ENCODE assay signal across 21 cellular contexts in the genomic region with DNA sequence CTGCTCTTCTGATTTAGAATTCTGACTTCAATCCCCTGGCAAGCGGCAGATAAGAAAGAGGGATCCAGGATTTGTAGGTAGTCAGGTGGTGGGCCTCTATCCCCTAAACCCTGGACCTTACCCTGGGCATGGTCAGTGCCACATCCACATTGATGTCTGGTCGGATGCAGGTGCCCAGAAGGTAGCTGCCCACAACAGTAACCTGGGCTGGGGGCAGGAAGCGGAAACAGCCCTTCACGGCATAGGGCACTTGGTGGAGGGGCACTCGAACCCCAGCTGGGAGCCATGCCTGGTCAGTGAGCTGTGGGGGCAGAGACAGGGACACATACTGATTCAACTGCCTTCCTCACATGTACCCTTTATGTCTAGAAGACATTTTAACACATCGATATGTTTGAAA. TPM values are rescaled to one million over a fixed set of nuclear protein-coding genes. Genes with fewer than 3 reads are reported as not detected.
A peak's percentile ranks its signal among the peaks of the same experiment; 100 is the strongest.
DNase-seq lines count a peak whose midpoint lies in the region; ATAC-seq and TF ChIP-seq lines count a peak whose summit lies in the region.
"Had no signal": no experiment of that assay in that cellular context is flagged by ENCODE, and none has a peak within 500 bp of the region (broad histone marks: within the 10 kb centered on the region; RNA-seq: fewer than 3 reads in every experiment).

No MANE protein-coding gene starts in this region.

- peaks cover 25% of the 10 kb centered on the region for H3K4me1 ChIP-seq in upper lobe of right lung

- H3K27ac Mint-ChIP-seq in central memory CD8-positive, alpha-beta T cell (ENCODE audit: low read depth) = no peak overlapping the region
- H3K27ac Mint-ChIP-seq in neural crest cell (ENCODE audit: unreplicated experiment) = no peak overlapping the region
- H3K27ac Mint-ChIP-seq: H9 had no signal

- H3K27ac ChIP-seq in upper lobe of right lung = no peak overlapping the region
- H3K27ac ChIP-seq: C4-2B had no signal

- ATAC-seq in Right ventricle myocardium inferior (no peak), upper lobe of right lung (no peak), GM18909 (IDR thresholded peaks at IDR 0.05; ENCODE audit: poor library complexity, unreplicated experiment) (no peak)
- no peak for ATAC-seq in central memory CD8-positive, alpha-beta T cell (replicated peaks; ENCODE audit: extremely low read depth, poor library complexity, severe bottlenecking)
- ATAC-seq: HepG2 had no signal

- H3K4me3 ChIP-seq in upper lobe of right lung = no peak overlapping the region

- H3K27me3 ChIP-seq in upper lobe of right lung = no peaks in the 10 kb centered on the region

- intact Hi-C loops in cardiac septum (cut with DNase I) = loop anchor here (5.0 to 10.0 kb wide), 2 partner anchors 93 to 185 kb away; no protein-coding TSS in a partner anchor
- intact Hi-C loops in Right ventricle myocardium inferior (cut with DNase I) = loop anchor here (5.0 kb wide), 4 partner anchors 53 to 918 kb away; a partner anchor contains a TSS
- intact Hi-C loops in upper lobe of right lung (cut with DNase I) = no loop called here

- no peaks in the 10 kb centered on the region for H3K27me3 Mint-ChIP-seq in central memory CD8-positive, alpha-beta T cell
- H3K27me3 Mint-ChIP-seq in neural crest cell (ENCODE audit: low read depth) = no peaks in the 10 kb centered on the region

- peak overlapping the region; percentile 6 for H3K4me3 Mint-ChIP-seq in central memory CD8-positive, alpha-beta T cell
- peak overlapping the region; percentile 41 for H3K4me3 Mint-ChIP-seq in neural crest cell

- H3K9me3 Mint-ChIP-seq in central memory CD8-positive, alpha-beta T cell = no peaks in the 10 kb centered on the region
- no peaks in the 10 kb centered on the region for H3K9me3 Mint-ChIP-seq in neural crest cell
- H3K9me3 Mint-ChIP-seq: H9 had no signal

- H3K36me3 ChIP-seq in upper lobe of right lung = peaks cover 71% of the 10 kb centered on the region

- H3K4me1 Mint-ChIP-seq in central memory CD8-positive, alpha-beta T cell = peaks cover 19% of the 10 kb centered on the region
- H3K4me1 Mint-ChIP-seq in neural crest cell = peaks cover 28% of the 10 kb centered on the region

- peaks cover 43% of the 10 kb centered on the region for H3K36me3 Mint-ChIP-seq in central memory CD8-positive, alpha-beta T cell (ENCODE audit: insufficient read depth)
- H3K36me3 Mint-ChIP-seq in neural crest cell (ENCODE audit: low read depth) = peaks cover 10% of the 10 kb centered on the region

- H3K9me3 ChIP-seq in upper lobe of right lung = no peaks in the 10 kb centered on the region

- DNase-seq in cardiac septum (ENCODE audit: low spot score) (peak; percentile 43), Right ventricle myocardium inferior (ENCODE audit: missing footprints) (no peak), neural crest cell (ENCODE audit: low read depth, low spot score) (no peak), upper lobe of right lung (peak; percentile 46), occipital lobe (lab: John Stamatoyannopoulos, UW) (no peak)
- DNase-seq in central memory CD8-positive, alpha-beta T cell (ENCODE audit: low spot score in 2 of 2) = no peak
- DNase-seq: DMS 273 treated with DMSO at 0.1 percent for 48 hours, DND-41, H9, KG1, NCI-H1417 treated with DMSO at 0.1 percent for 48 hours, NCI-H187 treated with DMSO at 0.1 percent for 48 hours, NCI-H2227 treated with DMSO at 0.1 percent for 48 hours, NCI-H510A treated with DMSO at 0.1 percent for 48 hours, NCI-H774, SIG-M5 had no signal

- TF ChIP-seq CTCF in neural crest cell (conservative IDR thresholded peaks at IDR 0.05) (no peak), upper lobe of right lung (IDR thresholded peaks at IDR 0.05) (no peak)

RNA-seq across cellular contexts. Expression of a gene that starts 3.8 kb away (rescaled TPM):
- 16.7 TPM for total RNA-seq in cardiac septum
- 13.0 TPM for total RNA-seq in Right ventricle myocardium inferior
- 42.9 and 43.1 TPM in 2 replicates for total RNA-seq in neural crest cell
- total RNA-seq in upper lobe of right lung = 36.4 TPM
- 13.9 TPM for total RNA-seq in occipital lobe

RNA-seq across cellular contexts. Expression of a gene that starts 22.5 kb away (rescaled TPM):
- 7.7 TPM for total RNA-seq in cardiac septum
- total RNA-seq in Right ventricle myocardium inferior = 16.3 TPM
- 1.1 TPM in 2 replicates for total RNA-seq in neural crest cell
- 352 TPM for total RNA-seq in upper lobe of right lung
- not detected for total RNA-seq in occipital lobe
- total RNA-seq: G401 had no signal

RNA-seq across cellular contexts. Expression of a gene that starts 54.2 kb away (rescaled TPM):
- total RNA-seq in cardiac septum (2.0 TPM), Right ventricle myocardium inferior (not detected), neural crest cell (24.5 and 25.0 TPM in 2 replicates), upper lobe of right lung (1.2 TPM), occipital lobe (1.1 TPM)
- total RNA-seq: OCI-LY7 had no signal

Comparison
In these comparisons a context has a peak if more than half of its experiments do, and no peak if none do; other contexts are left out.
1. DNase-seq: peak in cardiac septum (single experiment) and upper lobe of right lung (single experiment); none in Right ventricle myocardium inferior (single experiment), central memory CD8-positive, alpha-beta T cell (0 of 2), neural crest cell (single experiment) and occipital lobe (single experiment).
2. RNA of a gene that starts 22.5 kb away (total RNA-seq): 352 TPM in upper lobe of right lung (single experiment); 16.3 TPM in Right ventricle myocardium inferior (single experiment), 7.7 TPM in cardiac septum (single experiment), 1.1 TPM in neural crest cell and not detected in occipital lobe (single experiment); every median in the first group is over 10 times any median in the second.